Comparison of ENCODE assay signal across 10 cellular contexts in genomic region chr14:90275820-90276219, GRCh38. TPM values are rescaled to one million over a fixed set of nuclear protein-coding genes. Genes with fewer than 3 reads are reported as not detected.
DNase-seq lines count a peak whose midpoint lies in the region; ATAC-seq and TF ChIP-seq lines count a peak whose summit lies in the region.
"Had no signal": no experiment of that assay in that cellular context is flagged by ENCODE, and none has a peak within 500 bp of the region (broad histone marks: within the 10 kb centered on the region; RNA-seq: fewer than 3 reads in every experiment).

No MANE protein-coding gene starts in this region.

- no peak for TF ChIP-seq CTCF in activated CD8-positive, alpha-beta T cell treated with anti-CD3 and anti-CD28 coated beads for 36 hours (IDR thresholded peaks at IDR 0.05)
- TF ChIP-seq CTCF in coronary artery (IDR thresholded peaks at IDR 0.05) (no peak), mesothelial cell of epicardium (IDR thresholded peaks at IDR 0.05; ENCODE audit: unreplicated experiment) (no peak), gastrocnemius medialis (IDR thresholded peaks at IDR 0.05 in 4 of 5, conservative IDR thresholded peaks at IDR 0.05 in 1 of 5) (no peak)

- H3K4me1 ChIP-seq in skeletal muscle satellite cell (ENCODE audit: control insufficient read depth, insufficient read depth, low read length) (peaks cover 33% of the 10 kb centered on the region), gastrocnemius medialis (peaks cover 0 to 9% of the 10 kb centered on the region in 2 donors)
- H3K4me1 ChIP-seq: HAP-1 had no signal

- peak overlapping the region; percentile 72 for H3K27ac Mint-ChIP-seq in activated CD8-positive, alpha-beta T cell treated with anti-CD3 and anti-CD28 coated beads for 36 hours
- H3K27ac Mint-ChIP-seq in activated CD8-positive, alpha-beta T cell treated with anti-CD3 and anti-CD28 coated beads, Interleukin-2, amount 10 ng/mL, durations not matched to agents 7 days and 5 days = no peak overlapping the region
- H3K27ac Mint-ChIP-seq in T-helper 17 cell (peak overlapping the region; percentile 87), mesothelial cell of epicardium (no peak overlapping the region)
- H3K27ac Mint-ChIP-seq: progenitor cell of endocrine pancreas had no signal

- TF ChIP-seq POLR2A in gastrocnemius medialis (IDR thresholded peaks at IDR 0.05) = no peak

- ATAC-seq in activated CD8-positive, alpha-beta T cell treated with anti-CD3 and anti-CD28 coated beads for 36 hours = no peak
- no peak for ATAC-seq in activated CD8-positive, alpha-beta T cell treated with anti-CD3 and anti-CD28 coated beads, Interleukin-2, amount 10 ng/mL, durations not matched to agents 7 days and 5 days
- ATAC-seq in T-helper 17 cell (peak; percentile 41), gastrocnemius medialis (no peak)

- H3K27ac ChIP-seq in coronary artery = peak overlapping the region; percentile 12 to 74
- peak overlapping the region in 2 of 4 donors; percentile 21 to 49 for H3K27ac ChIP-seq in gastrocnemius medialis

- H3K27me3 ChIP-seq in skeletal muscle satellite cell (ENCODE audit: control insufficient read depth, insufficient read depth, low read length) = no peaks in the 10 kb centered on the region
- H3K27me3 ChIP-seq in gastrocnemius medialis = no peaks in the 10 kb centered on the region

- in situ Hi-C loops in gastrocnemius medialis (cut with MboI; ENCODE audit: low sequenced_read_pairs in 4 of 4) = no loop called here

- POLR2A ChIA-PET in activated CD8-positive, alpha-beta T cell treated with anti-CD3 and anti-CD28 coated beads for 36 hours (lab: Charles Lee) = interaction anchor here (1.4 to 2.5 kb wide), 2 partner anchors 9 kb away, joined by 4 to 10 read pairs; no protein-coding TSS in a partner anchor
- POLR2A ChIA-PET in activated CD8-positive, alpha-beta T cell treated with anti-CD3 and anti-CD28 coated beads, Interleukin-2, amount 10 ng/mL, durations not matched to agents 7 days and 5 days (lab: Charles Lee) = interaction anchor here (1.2 to 2.4 kb wide), 2 partner anchors 9 kb away, joined by 3 to 7 read pairs; no protein-coding TSS in a partner anchor

- no peaks in the 10 kb centered on the region for H3K9me3 Mint-ChIP-seq in activated CD8-positive, alpha-beta T cell treated with anti-CD3 and anti-CD28 coated beads for 36 hours
- no peaks in the 10 kb centered on the region for H3K9me3 Mint-ChIP-seq in activated CD8-positive, alpha-beta T cell treated with anti-CD3 and anti-CD28 coated beads, Interleukin-2, amount 10 ng/mL, durations not matched to agents 7 days and 5 days (ENCODE audit: insufficient read depth)
- no peaks in the 10 kb centered on the region for H3K9me3 Mint-ChIP-seq in mesothelial cell of epicardium

- H3K36me3 ChIP-seq in skeletal muscle satellite cell (ENCODE audit: insufficient read depth, low read length) = peaks cover 42% of the 10 kb centered on the region
- peaks cover 0 to 68% of the 10 kb centered on the region in 2 donors for H3K36me3 ChIP-seq in gastrocnemius medialis

- peak; percentile 12 for DNase-seq in activated CD8-positive, alpha-beta T cell treated with anti-CD3 and anti-CD28 coated beads for 36 hours
- DNase-seq in activated CD8-positive, alpha-beta T cell treated with anti-CD3 and anti-CD28 coated beads, Interleukin-2, amount 10 ng/mL, durations not matched to agents 7 days and 5 days = no peak
- DNase-seq in T-helper 17 cell (no peak), coronary artery (ENCODE audit: low spot score) (no peak), mesothelial cell of epicardium (ENCODE audit: low spot score in 2 of 2, unreplicated experiment in 2 of 2) (no peak), GF-D8 (lab: John Stamatoyannopoulos, UW) (no peak), gastrocnemius medialis (no peak)

- H3K4me2 ChIP-seq in skeletal muscle satellite cell (ENCODE audit: low read length) = peak overlapping the region; percentile 46

- CTCF ChIA-PET in activated CD8-positive, alpha-beta T cell treated with anti-CD3 and anti-CD28 coated beads for 36 hours (lab: Charles Lee) = interaction anchor here (1.5 to 1.6 kb wide), 2 partner anchors 12 to 13 kb away, joined by 3 read pairs; no protein-coding TSS in a partner anchor
- CTCF ChIA-PET in activated CD8-positive, alpha-beta T cell treated with anti-CD3 and anti-CD28 coated beads, Interleukin-2, amount 10 ng/mL, durations not matched to agents 7 days and 5 days (lab: Charles Lee) = interaction anchor here (1.2 kb wide), 1 partner anchor 106 kb away, joined by 3 read pairs; no protein-coding TSS in a partner anchor

- H3K4me1 Mint-ChIP-seq in activated CD8-positive, alpha-beta T cell treated with anti-CD3 and anti-CD28 coated beads for 36 hours (ENCODE audit: low read depth) = peaks cover 13% of the 10 kb centered on the region
- peaks cover 8% of the 10 kb centered on the region for H3K4me1 Mint-ChIP-seq in activated CD8-positive, alpha-beta T cell treated with anti-CD3 and anti-CD28 coated beads, Interleukin-2, amount 10 ng/mL, durations not matched to agents 7 days and 5 days (ENCODE audit: low read depth)
- H3K4me1 Mint-ChIP-seq in T-helper 17 cell (peaks cover 22% of the 10 kb centered on the region), mesothelial cell of epicardium (no peaks in the 10 kb centered on the region)

- H3K9me3 ChIP-seq in T-helper 17 cell (ENCODE audit: control insufficient read depth, low read length, poor library complexity, severe bottlenecking) (no peaks in the 10 kb centered on the region), skeletal muscle satellite cell (replicated peaks; ENCODE audit: low read length) (no peaks in the 10 kb centered on the region), gastrocnemius medialis (no peaks in the 10 kb centered on the region)
- H3K9me3 ChIP-seq: HAP-1 had no signal

- H3K36me3 Mint-ChIP-seq in activated CD8-positive, alpha-beta T cell treated with anti-CD3 and anti-CD28 coated beads for 36 hours (ENCODE audit: low read depth) = peaks cover 29% of the 10 kb centered on the region
- H3K36me3 Mint-ChIP-seq in activated CD8-positive, alpha-beta T cell treated with anti-CD3 and anti-CD28 coated beads, Interleukin-2, amount 10 ng/mL, durations not matched to agents 7 days and 5 days (ENCODE audit: low read depth) = peaks cover 31% of the 10 kb centered on the region
- H3K36me3 Mint-ChIP-seq in T-helper 17 cell (ENCODE audit: low read depth) = peaks cover 10% of the 10 kb centered on the region
- peaks cover 18% of the 10 kb centered on the region for H3K36me3 Mint-ChIP-seq in mesothelial cell of epicardium

- H3K4me3 ChIP-seq in coronary artery (no peak overlapping the region), skeletal muscle satellite cell (ENCODE audit: low read length) (no peak overlapping the region), gastrocnemius medialis (no peak overlapping the region)
- H3K4me3 ChIP-seq: HAP-1 had no signal

- intact Hi-C loops in activated CD8-positive, alpha-beta T cell treated with anti-CD3 and anti-CD28 coated beads for 36 hours (cut with micrococcal nuclease) = no loop called here
- intact Hi-C loops in gastrocnemius medialis (cut with DNase I; ENCODE audit: low total_unique reads) = no loop called here

- no peak overlapping the region for H3K4me3 Mint-ChIP-seq in activated CD8-positive, alpha-beta T cell treated with anti-CD3 and anti-CD28 coated beads for 36 hours
- no peak overlapping the region for H3K4me3 Mint-ChIP-seq in activated CD8-positive, alpha-beta T cell treated with anti-CD3 and anti-CD28 coated beads, Interleukin-2, amount 10 ng/mL, durations not matched to agents 7 days and 5 days
- no peak overlapping the region for H3K4me3 Mint-ChIP-seq in T-helper 17 cell
- no peak overlapping the region for H3K4me3 Mint-ChIP-seq in mesothelial cell of epicardium

- H3K9ac ChIP-seq in skeletal muscle satellite cell (ENCODE audit: low read depth, low read length) = peak overlapping the region; percentile 46

- H3K27me3 Mint-ChIP-seq in activated CD8-positive, alpha-beta T cell treated with anti-CD3 and anti-CD28 coated beads for 36 hours = no peaks in the 10 kb centered on the region
- H3K27me3 Mint-ChIP-seq in activated CD8-positive, alpha-beta T cell treated with anti-CD3 and anti-CD28 coated beads, Interleukin-2, amount 10 ng/mL, durations not matched to agents 7 days and 5 days (ENCODE audit: low read depth) = no peaks in the 10 kb centered on the region
- H3K27me3 Mint-ChIP-seq in T-helper 17 cell = no peaks in the 10 kb centered on the region
- H3K27me3 Mint-ChIP-seq in mesothelial cell of epicardium (ENCODE audit: low read depth) = no peaks in the 10 kb centered on the region
- H3K27me3 Mint-ChIP-seq: progenitor cell of endocrine pancreas had no signal

RNA-seq across cellular contexts. Expression of gene PSMC1, which starts 19.5 kb away (rescaled TPM):
- 100 to 1,000 TPM; 101 to 105 TPM for total RNA-seq in activated CD8-positive, alpha-beta T cell treated with anti-CD3 and anti-CD28 coated beads for 36 hours
- total RNA-seq in activated CD8-positive, alpha-beta T cell treated with anti-CD3 and anti-CD28 coated beads, Interleukin-2, amount 10 ng/mL, durations not matched to agents 7 days and 5 days = 10 to 100 TPM; 83.5 to 88.9 TPM
- 10 to 100 TPM; 61.6 to 65.8 TPM for total RNA-seq in T-helper 17 cell
- 144 and 169 TPM in 2 replicates for total RNA-seq in skeletal muscle satellite cell (2012; rRNA removed)
- 84.5 to 94.3 TPM (median 84.5 TPM) in 3 replicates for total RNA-seq in mesothelial cell of epicardium
- 100 to 1,000 TPM; 374 to 642 (median 528) TPM for total RNA-seq in gastrocnemius medialis

RNA-seq across cellular contexts. Expression of gene NRDE2, which starts 55.9 kb away (rescaled TPM):
- total RNA-seq in activated CD8-positive, alpha-beta T cell treated with anti-CD3 and anti-CD28 coated beads for 36 hours = 10 to 100 TPM; 19.2 to 21.0 TPM
- total RNA-seq in activated CD8-positive, alpha-beta T cell treated with anti-CD3 and anti-CD28 coated beads, Interleukin-2, amount 10 ng/mL, durations not matched to agents 7 days and 5 days = 10 to 100 TPM; 22.1 to 23.5 TPM
- 10 to 100 TPM; 18.6 to 21.5 TPM for total RNA-seq in T-helper 17 cell
- 4.8 and 6.6 TPM in 2 replicates for total RNA-seq in skeletal muscle satellite cell (2012; rRNA removed)
- 38.5 to 42.7 TPM (median 40.8 TPM) in 3 replicates for total RNA-seq in mesothelial cell of epicardium
- total RNA-seq in gastrocnemius medialis = 10 to 100 TPM in 2 of 4 donors, 1 to 10 TPM in 2; 7.5 to 11.8 (median 10.2) TPM

Comparison
In these comparisons a context has a peak if more than half of its experiments do, and no peak if none do; other contexts are left out.
1. H3K27ac Mint-ChIP-seq: peak in activated CD8-positive, alpha-beta T cell treated with anti-CD3 and anti-CD28 coated beads for 36 hours (single experiment) and T-helper 17 cell (single experiment); none in activated CD8-positive, alpha-beta T cell treated with anti-CD3 and anti-CD28 coated beads, Interleukin-2, amount 10 ng/mL, durations not matched to agents 7 days and 5 days (single experiment) and mesothelial cell of epicardium (single experiment).